In genomic region chr20:57547250-57547649, GRCh38 we compare ENCODE assay signal across 1 cellular context.
TF ChIP-seq lines count a peak whose summit lies in the region.

No MANE protein-coding gene starts in this region.

TF ChIP-seq in HepG2, 621 proteins besides CTCF, POLR2A, EP300 and RAD21 (continued from another document):
- TF ChIP-seq, protein P1, sequence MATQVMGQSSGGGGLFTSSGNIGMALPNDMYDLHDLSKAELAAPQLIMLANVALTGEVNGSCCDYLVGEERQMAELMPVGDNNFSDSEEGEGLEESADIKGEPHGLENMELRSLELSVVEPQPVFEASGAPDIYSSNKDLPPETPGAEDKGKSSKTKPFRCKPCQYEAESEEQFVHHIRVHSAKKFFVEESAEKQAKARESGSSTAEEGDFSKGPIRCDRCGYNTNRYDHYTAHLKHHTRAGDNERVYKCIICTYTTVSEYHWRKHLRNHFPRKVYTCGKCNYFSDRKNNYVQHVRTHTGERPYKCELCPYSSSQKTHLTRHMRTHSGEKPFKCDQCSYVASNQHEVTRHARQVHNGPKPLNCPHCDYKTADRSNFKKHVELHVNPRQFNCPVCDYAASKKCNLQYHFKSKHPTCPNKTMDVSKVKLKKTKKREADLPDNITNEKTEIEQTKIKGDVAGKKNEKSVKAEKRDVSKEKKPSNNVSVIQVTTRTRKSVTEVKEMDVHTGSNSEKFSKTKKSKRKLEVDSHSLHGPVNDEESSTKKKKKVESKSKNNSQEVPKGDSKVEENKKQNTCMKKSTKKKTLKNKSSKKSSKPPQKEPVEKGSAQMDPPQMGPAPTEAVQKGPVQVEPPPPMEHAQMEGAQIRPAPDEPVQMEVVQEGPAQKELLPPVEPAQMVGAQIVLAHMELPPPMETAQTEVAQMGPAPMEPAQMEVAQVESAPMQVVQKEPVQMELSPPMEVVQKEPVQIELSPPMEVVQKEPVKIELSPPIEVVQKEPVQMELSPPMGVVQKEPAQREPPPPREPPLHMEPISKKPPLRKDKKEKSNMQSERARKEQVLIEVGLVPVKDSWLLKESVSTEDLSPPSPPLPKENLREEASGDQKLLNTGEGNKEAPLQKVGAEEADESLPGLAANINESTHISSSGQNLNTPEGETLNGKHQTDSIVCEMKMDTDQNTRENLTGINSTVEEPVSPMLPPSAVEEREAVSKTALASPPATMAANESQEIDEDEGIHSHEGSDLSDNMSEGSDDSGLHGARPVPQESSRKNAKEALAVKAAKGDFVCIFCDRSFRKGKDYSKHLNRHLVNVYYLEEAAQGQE (IDR thresholded peaks at IDR 0.05; ENCODE audit: borderline replicate concordance in 1 of 2, low read depth in 1 of 2, low read length in 2 of 2), result no peak
- TF ChIP-seq ZNF784 (CRISPR knock-in tag; IDR thresholded peaks at IDR 0.05; ENCODE audit: borderline replicate concordance) (no peak), CBFB (CRISPR knock-in tag; IDR thresholded peaks at IDR 0.05) (no peak), ZFP1 (CRISPR knock-in tag; IDR thresholded peaks at IDR 0.05) (no peak), ZNF326 (CRISPR knock-in tag; IDR thresholded peaks at IDR 0.05; ENCODE audit: borderline replicate concordance) (no peak), ZNF619 (CRISPR knock-in tag; IDR thresholded peaks at IDR 0.05) (no peak), BRD4 (CRISPR knock-in tag; IDR thresholded peaks at IDR 0.05) (no peak), ZBTB26 (CRISPR knock-in tag; IDR thresholded peaks at IDR 0.05; ENCODE audit: borderline replicate concordance) (peak; percentile 35; the same call in 1 of the 2 replicates), ZNF552 (CRISPR knock-in tag; IDR thresholded peaks at IDR 0.05; ENCODE audit: borderline replicate concordance) (no peak), SMARCE1 (IDR thresholded peaks at IDR 0.05; ENCODE audit: borderline replicate concordance) (no peak), TRIM24 (CRISPR knock-in tag; IDR thresholded peaks at IDR 0.05) (peak; percentile 97), ZNF674 (CRISPR knock-in tag; IDR thresholded peaks at IDR 0.05; ENCODE audit: low read depth) (no peak), ZNF775 (CRISPR knock-in tag; IDR thresholded peaks at IDR 0.05; ENCODE audit: borderline replicate concordance) (no peak), CBX2 (IDR thresholded peaks at IDR 0.05; ENCODE audit: low read depth, low read length) (no peak), CBX2 (CRISPR knock-in tag; IDR thresholded peaks at IDR 0.05; ENCODE audit: low read depth) (peak; percentile 85; the same call in 1 of the 2 replicates), ZNF30 (CRISPR knock-in tag; IDR thresholded peaks at IDR 0.05) (no peak), ETV5 (CRISPR knock-in tag; IDR thresholded peaks at IDR 0.05; ENCODE audit: borderline replicate concordance) (peak; percentile 37; the same call in 1 of the 2 replicates), ZNF510 (CRISPR knock-in tag; IDR thresholded peaks at IDR 0.05; ENCODE audit: low read depth) (no peak), ZKSCAN5 (CRISPR knock-in tag; IDR thresholded peaks at IDR 0.05) (no peak), ZBTB40 (IDR thresholded peaks at IDR 0.05) (no peak), ZBTB40 (CRISPR knock-in tag; IDR thresholded peaks at IDR 0.05) (no peak), CREB3 (CRISPR knock-in tag; IDR thresholded peaks at IDR 0.05) (no peak), RFX5 (IDR thresholded peaks at IDR 0.05; ENCODE audit: low read depth, low read length) (no peak), ZFY (CRISPR knock-in tag; IDR thresholded peaks at IDR 0.05) (no peak)
- TF ChIP-seq, protein P2, sequence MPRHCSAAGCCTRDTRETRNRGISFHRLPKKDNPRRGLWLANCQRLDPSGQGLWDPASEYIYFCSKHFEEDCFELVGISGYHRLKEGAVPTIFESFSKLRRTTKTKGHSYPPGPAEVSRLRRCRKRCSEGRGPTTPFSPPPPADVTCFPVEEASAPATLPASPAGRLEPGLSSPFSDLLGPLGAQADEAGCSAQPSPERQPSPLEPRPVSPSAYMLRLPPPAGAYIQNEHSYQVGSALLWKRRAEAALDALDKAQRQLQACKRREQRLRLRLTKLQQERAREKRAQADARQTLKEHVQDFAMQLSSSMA (CRISPR knock-in tag; IDR thresholded peaks at IDR 0.05), result no peak
- TF ChIP-seq, protein P3, sequence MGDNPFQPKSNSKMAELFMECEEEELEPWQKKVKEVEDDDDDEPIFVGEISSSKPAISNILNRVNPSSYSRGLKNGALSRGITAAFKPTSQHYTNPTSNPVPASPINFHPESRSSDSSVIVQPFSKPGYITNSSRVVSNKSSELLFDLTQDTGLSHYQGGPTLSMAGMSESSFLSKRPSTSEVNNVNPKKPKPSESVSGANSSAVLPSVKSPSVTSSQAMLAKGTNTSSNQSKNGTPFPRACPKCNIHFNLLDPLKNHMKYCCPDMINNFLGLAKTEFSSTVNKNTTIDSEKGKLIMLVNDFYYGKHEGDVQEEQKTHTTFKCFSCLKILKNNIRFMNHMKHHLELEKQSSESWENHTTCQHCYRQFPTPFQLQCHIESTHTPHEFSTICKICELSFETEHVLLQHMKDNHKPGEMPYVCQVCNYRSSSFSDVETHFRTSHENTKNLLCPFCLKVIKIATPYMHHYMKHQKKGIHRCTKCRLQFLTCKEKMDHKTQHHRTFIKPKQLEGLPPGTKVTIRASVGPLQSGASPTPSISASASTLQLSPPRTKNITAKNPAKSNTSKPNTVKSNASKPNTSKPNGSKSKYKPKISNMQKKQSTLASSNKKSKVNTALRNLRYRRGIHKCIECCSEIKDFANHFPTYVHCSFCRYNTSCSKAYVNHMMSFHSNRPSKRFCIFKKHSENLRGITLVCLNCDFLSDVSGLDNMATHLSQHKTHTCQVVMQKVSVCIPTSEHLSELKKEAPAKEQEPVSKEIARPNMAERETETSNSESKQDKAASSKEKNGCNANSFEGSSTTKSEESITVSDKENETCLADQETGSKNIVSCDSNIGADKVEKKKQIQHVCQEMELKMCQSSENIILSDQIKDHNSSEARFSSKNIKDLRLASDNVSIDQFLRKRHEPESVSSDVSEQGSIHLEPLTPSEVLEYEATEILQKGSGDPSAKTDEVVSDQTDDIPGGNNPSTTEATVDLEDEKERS (CRISPR knock-in tag; IDR thresholded peaks at IDR 0.05), result no peak
